In genomic region chr10:18203526-18203925, GRCh38 we compare ENCODE assay signal across 20 cellular contexts.
"Had no signal": no experiment of that assay in that cellular context is flagged by ENCODE, and none has a peak within 500 bp of the region (broad histone marks: within the 10 kb centered on the region; RNA-seq: fewer than 3 reads in every experiment).

No MANE protein-coding gene starts in this region.

- H3K4me3 ChIP-seq: upper lobe of right lung had no signal

- H3K9ac ChIP-seq: parathyroid adenoma had no signal

- H3K4me1 ChIP-seq: parathyroid adenoma had no signal

- H3K27ac ChIP-seq: parathyroid adenoma, upper lobe of right lung, VCaP had no signal

- DNase-seq: activated CD4-positive, alpha-beta T cell treated with anti-CD3 and anti-CD28 coated beads, Interleukin-2, amount 10 ng/mL, durations not matched to agents 24 days and 14 days; activated CD8-positive, alpha-beta memory T cell treated with anti-CD3 and anti-CD28 coated beads, Interleukin-2, amount 10 ng/mL, durations not matched to agents 7 days and 5 days; activated CD8-positive, alpha-beta T cell treated with anti-CD3 and anti-CD28 coated beads for 36 hours; activated effector memory CD4-positive, alpha-beta T cell treated with anti-CD3 and anti-CD28 coated beads, Interleukin-2, amount 50 U/mL, for 16 hours; activated naive CD4-positive, alpha-beta T cell treated with anti-CD3 and anti-CD28 coated beads, Interleukin-2, amount 10 ng/mL, durations not matched to agents 7 days and 5 days; activated T-cell treated with anti-CD3 and anti-CD28 coated beads for 4 hours; amygdala; caudate nucleus; effector CD8-positive, alpha-beta T cell; head of caudate nucleus; left ventricle myocardium superior; mammary epithelial cell; midbrain; stimulated activated CD4-positive, alpha-beta T cell treated with anti-CD3 and anti-CD28 coated beads, Interleukin-2, amount 100 ng/mL, for 48 hours; stimulated activated CD8-positive, alpha-beta memory T cell treated with anti-CD3 and anti-CD28 coated beads, Interleukin-4, amount 100 ng/mL, for 48 hours; stimulated activated naive B cell treated with anti-CD40 and anti-IgM and Interleukin-4, amounts not matched to agents 10 μg/mL and 1 μg/mL and 100 μg/mL, for 72 hours; upper lobe of right lung had no signal

- H3K27me3 ChIP-seq: upper lobe of right lung had no signal

- H3K36me3 ChIP-seq: upper lobe of right lung had no signal

- ATAC-seq: activated CD8-positive, alpha-beta T cell treated with anti-CD3 and anti-CD28 coated beads for 36 hours; left ventricle myocardium superior; sciatic nerve; stimulated activated naive B cell treated with anti-CD40 and anti-IgM and Interleukin-4, amounts not matched to agents 10 μg/mL and 1 μg/mL and 100 μg/mL, for 72 hours; upper lobe of right lung had no signal

- H3K9me3 ChIP-seq: upper lobe of right lung had no signal
